In the genomic region with DNA sequence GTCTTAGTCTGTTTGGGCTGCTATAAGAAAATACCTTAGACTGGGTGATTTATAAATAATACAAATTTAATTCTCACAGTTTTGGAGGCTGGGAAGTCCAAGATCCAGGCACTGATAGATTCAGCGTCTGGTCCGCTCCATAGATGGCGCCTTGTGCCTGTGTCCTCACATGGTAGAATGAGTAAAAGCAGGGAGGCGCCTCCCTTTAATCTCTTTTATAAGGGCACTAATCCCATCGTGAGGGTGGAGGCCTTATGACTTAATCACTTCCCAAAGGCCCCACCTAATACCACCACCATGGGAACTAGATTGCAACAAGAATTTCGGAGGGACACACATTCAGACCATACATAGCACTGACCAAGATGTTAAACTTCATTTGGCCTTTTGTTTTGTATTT, we compare ENCODE assay signal across 15 cellular contexts.
DNase-seq lines count a peak whose midpoint lies in the region; ATAC-seq, FAIRE-seq and TF ChIP-seq lines count a peak whose summit lies in the region.
"Had no signal": no experiment of that assay in that cellular context is flagged by ENCODE, and none has a peak within 500 bp of the region (broad histone marks: within the 10 kb centered on the region; RNA-seq: fewer than 3 reads in every experiment).

No MANE protein-coding gene starts in this region.

- no peak overlapping the region for H3K27ac ChIP-seq in HEK293 (ENCODE audit: extremely low read depth, low read depth, low read length)
- H3K27ac ChIP-seq: gastrocnemius medialis, spleen had no signal

- POLR2A ChIA-PET in HEK293 (lab: Yijun Ruan, JAX): no interaction called here

- CTCF ChIA-PET in HEK293 (lab: Yijun Ruan, JAX): no interaction called here

- no peaks in the 10 kb centered on the region for H3K9me3 ChIP-seq in HEK293 (ENCODE audit: control insufficient read depth, insufficient read depth, low read depth, low read length)
- H3K9me3 ChIP-seq: gastrocnemius medialis, spleen had no signal

- ATAC-seq in esophagus mucosa (peak; percentile 89), GM18517 (IDR thresholded peaks at IDR 0.05; ENCODE audit: unreplicated experiment) (no peak), GM18498 (IDR thresholded peaks at IDR 0.05; ENCODE audit: unreplicated experiment) (no peak)
- ATAC-seq: activated T-helper 17 cell treated with anti-CD3 and anti-CD28 coated beads, Interleukin-2, amount 50 U/mL, for 72 hours; gastrocnemius medialis had no signal

- FAIRE-seq in D721Med (lab: Jason Lieb, UNC): no peak

- DNase-seq in D721Med (ENCODE audit: insufficient read length, low spot score): peak; percentile 40
- DNase-seq in NCI-H82 treated with DMSO at 0.1 percent for 48 hours (lab: John Stamatoyannopoulos, UW; ENCODE audit: unreplicated experiment): peak; percentile 57
- no peak for DNase-seq in hippocampal formation (lab: John Stamatoyannopoulos, UW)
- DNase-seq in NCI-H446 treated with DMSO at 0.1 percent for 48 hours (lab: John Stamatoyannopoulos, UW): no peak
- DNase-seq: activated CD4-positive, alpha-beta T cell treated with anti-CD3 and anti-CD28 coated beads, Interleukin-2, amount 50 U/mL, for 48 hours; effector CD4-positive, alpha-beta T cell; gastrocnemius medialis; midbrain; spleen; substantia nigra had no signal

- TF ChIP-seq CTCF in D721Med (IDR thresholded peaks at IDR 0.05; ENCODE audit: insufficient read depth, missing control alignments) (peak; percentile 20), HEK293 (tag by site-specific recombination; IDR thresholded peaks at IDR 0.05) (no peak)

- no peaks in the 10 kb centered on the region for H3K4me1 ChIP-seq in HEK293 (ENCODE audit: control insufficient read depth, insufficient read depth, low read length)
- H3K4me1 ChIP-seq: spleen had no signal

- H3K4me3 ChIP-seq in HEK293 (ENCODE audit: low read depth, low read length): no peak overlapping the region
- H3K4me3 ChIP-seq: gastrocnemius medialis, spleen had no signal

- peaks cover 0 to 13% of the 10 kb centered on the region in 2 experiments; a peak in 2 of 3 replicates for H3K36me3 ChIP-seq in HEK293 (ENCODE audit: control insufficient read depth in 2 of 2, insufficient read depth in 1 of 2, low read length in 2 of 2)
- H3K36me3 ChIP-seq: gastrocnemius medialis had no signal

TF ChIP-seq in HEK293, 187 proteins besides CTCF, POLR2A, EP300 and RAD21:
- TF ChIP-seq MZF1 (tag by site-specific recombination; IDR thresholded peaks at IDR 0.05; ENCODE audit: borderline replicate concordance): no peak
- peak; percentile 70 for TF ChIP-seq KLF1 (tag by site-specific recombination; IDR thresholded peaks at IDR 0.05)
- TF ChIP-seq WT1 (tag by site-specific recombination; IDR thresholded peaks at IDR 0.05): peak; percentile 51; the same call in 1 of the 2 replicates

Comparison
In these comparisons a context has a peak if more than half of its experiments do, and no peak if none do; other contexts are left out.
1. DNase-seq: peak in D721Med (single experiment) and NCI-H82 treated with DMSO at 0.1 percent for 48 hours (single experiment); none in hippocampal formation (0 of 2) and NCI-H446 treated with DMSO at 0.1 percent for 48 hours (single experiment).